ENCODE assay signal across 12 cellular contexts in genomic region chr4:113822555-113823290, GRCh38.
DNase-seq lines count a peak whose midpoint lies in the region; ATAC-seq and TF ChIP-seq lines count a peak whose summit lies in the region.
"Had no signal": no experiment of that assay in that cellular context is flagged by ENCODE, and none has a peak within 500 bp of the region (broad histone marks: within the 10 kb centered on the region; RNA-seq: fewer than 3 reads in every experiment).

No MANE protein-coding gene starts in this region.

- ATAC-seq in GM18498 (IDR thresholded peaks at IDR 0.05; ENCODE audit: unreplicated experiment) (peak; percentile 73), GM19452 (IDR thresholded peaks at IDR 0.05; ENCODE audit: unreplicated experiment) (peak; percentile 72), HG02981 (IDR thresholded peaks at IDR 0.05; ENCODE audit: unreplicated experiment) (peak; percentile 57), left ventricle myocardium superior (no peak)

- DNase-seq in activated T-helper 2 cell treated with anti-CD3 and anti-CD28 coated beads, Interferon-gamma antibody, Interleukin-2, Interleukin-4, amounts not matched to agents 10 μg/mL and 5 μg/mL and 100 μg/mL, durations not matched to agents 14 hours and 24 hours and 36 hours (ENCODE audit: low spot score): no peak
- no peak for DNase-seq in RPMI8226
- no peak for DNase-seq in effector CD8-positive, alpha-beta T cell (lab: John Stamatoyannopoulos, UW)
- no peak for DNase-seq in left ventricle myocardium superior
- no peak for DNase-seq in RWPE1 (ENCODE audit: low spot score)
- DNase-seq: esophagus squamous epithelium; NCI-H2107; right lobe of liver; stimulated activated naive CD4-positive, alpha-beta T cell treated with Interleukin-2 at 50 U/mL for 16 hours had no signal

- peak overlapping the region; percentile 18 for H3K27ac Mint-ChIP-seq in activated T-helper 2 cell treated with anti-CD3 and anti-CD28 coated beads, Interferon-gamma antibody, Interleukin-2, Interleukin-4, amounts not matched to agents 10 μg/mL and 5 μg/mL and 100 μg/mL, durations not matched to agents 14 hours and 24 hours and 36 hours

- H3K36me3 Mint-ChIP-seq in activated T-helper 2 cell treated with anti-CD3 and anti-CD28 coated beads, Interferon-gamma antibody, Interleukin-2, Interleukin-4, amounts not matched to agents 10 μg/mL and 5 μg/mL and 100 μg/mL, durations not matched to agents 14 hours and 24 hours and 36 hours (ENCODE audit: low read depth): no peaks in the 10 kb centered on the region

- no peak overlapping the region for H3K27ac ChIP-seq in RWPE1
- H3K27ac ChIP-seq: esophagus squamous epithelium, right lobe of liver had no signal

- peaks cover 6% of the 10 kb centered on the region for H3K27me3 Mint-ChIP-seq in activated T-helper 2 cell treated with anti-CD3 and anti-CD28 coated beads, Interferon-gamma antibody, Interleukin-2, Interleukin-4, amounts not matched to agents 10 μg/mL and 5 μg/mL and 100 μg/mL, durations not matched to agents 14 hours and 24 hours and 36 hours (ENCODE audit: low read depth)

- H3K4me3 Mint-ChIP-seq in activated T-helper 2 cell treated with anti-CD3 and anti-CD28 coated beads, Interferon-gamma antibody, Interleukin-2, Interleukin-4, amounts not matched to agents 10 μg/mL and 5 μg/mL and 100 μg/mL, durations not matched to agents 14 hours and 24 hours and 36 hours (ENCODE audit: low read depth): no peak overlapping the region

- intact Hi-C loops in activated T-helper 2 cell treated with anti-CD3 and anti-CD28 coated beads, Interferon-gamma antibody, Interleukin-2, Interleukin-4, amounts not matched to agents 10 μg/mL and 5 μg/mL and 100 μg/mL, durations not matched to agents 14 hours and 24 hours and 36 hours (cut with micrococcal nuclease): loop anchor here (2.0 kb wide), 5 partner anchors 140 to 676 kb away; no protein-coding TSS in a partner anchor
- intact Hi-C loops in left ventricle myocardium superior (cut with micrococcal nuclease): no loop called here

- peaks cover 42% of the 10 kb centered on the region for H3K4me1 Mint-ChIP-seq in activated T-helper 2 cell treated with anti-CD3 and anti-CD28 coated beads, Interferon-gamma antibody, Interleukin-2, Interleukin-4, amounts not matched to agents 10 μg/mL and 5 μg/mL and 100 μg/mL, durations not matched to agents 14 hours and 24 hours and 36 hours (ENCODE audit: low read depth)

- POLR2A ChIA-PET in RWPE1 (lab: Yijun Ruan, JAX; ENCODE audit: low non-redundant PET): no interaction called here

- H3K9me3 Mint-ChIP-seq in activated T-helper 2 cell treated with anti-CD3 and anti-CD28 coated beads, Interferon-gamma antibody, Interleukin-2, Interleukin-4, amounts not matched to agents 10 μg/mL and 5 μg/mL and 100 μg/mL, durations not matched to agents 14 hours and 24 hours and 36 hours: no peaks in the 10 kb centered on the region

- CTCF ChIA-PET in RWPE1 (lab: Yijun Ruan, JAX): no interaction called here

- TF ChIP-seq CTCF in RWPE1 (conservative IDR thresholded peaks at IDR 0.05; ENCODE audit: low read depth): no peak
